30 cellular contexts compared by ENCODE assay signal in the genomic region with DNA sequence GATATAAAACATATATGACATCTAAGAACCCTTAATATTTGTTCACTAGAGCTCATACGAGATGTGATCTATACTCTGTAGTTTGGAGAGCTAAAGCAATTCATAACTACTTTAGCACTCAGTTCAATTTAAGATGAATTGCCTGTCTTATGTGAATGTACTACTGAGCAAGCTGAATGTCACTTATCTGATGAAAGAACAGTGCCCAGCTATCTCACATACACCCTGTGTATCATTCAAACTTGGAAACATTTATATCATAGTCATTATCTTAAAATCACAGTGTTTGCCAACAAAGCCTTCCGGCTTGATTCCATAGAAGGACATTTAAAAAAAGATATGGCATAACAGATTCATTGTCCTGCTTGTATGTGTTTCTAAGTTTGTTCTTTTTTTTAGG.
"Had no signal": no experiment of that assay in that cellular context is flagged by ENCODE, and none has a peak within 500 bp of the region (broad histone marks: within the 10 kb centered on the region; RNA-seq: fewer than 3 reads in every experiment).

No MANE protein-coding gene starts in this region.

- H2AFZ ChIP-seq: neural progenitor cell, parathyroid adenoma had no signal

- H3K4me3 ChIP-seq: neural progenitor cell, ovary, psoas muscle, right lobe of liver, sigmoid colon, suprapubic skin, testis, tibial artery, transverse colon, upper lobe of right lung, uterus had no signal

- H3K9me3 ChIP-seq: ovary, psoas muscle, right lobe of liver, sigmoid colon, suprapubic skin, testis, tibial artery, transverse colon, upper lobe of right lung, uterus had no signal

- H3K9me3 Mint-ChIP-seq: nephron progenitor cell; neural progenitor cell; stimulated activated memory B cell treated with anti-CD40 and anti-IgM and Interleukin-4, amounts not matched to agents 10 μg/mL and 1 μg/mL and 100 μg/mL, for 72 hours had no signal

- H3K27me3 Mint-ChIP-seq: naive thymus-derived CD4-positive, alpha-beta T cell; natural killer cell treated with Interleukin-12 subunit alpha and Interleukin-12 subunit beta and Interleukin-15 and Interleukin-18, amount 100 ng/mL, for 72 hours; progenitor cell of endocrine pancreas; stimulated activated memory B cell treated with anti-CD40 and anti-IgM and Interleukin-4, amounts not matched to agents 10 μg/mL and 1 μg/mL and 100 μg/mL, for 72 hours; stimulated activated naive CD8-positive, alpha-beta T cell treated with anti-CD3 and anti-CD28 coated beads, Interleukin-15, amount 100 ng/mL, for 72 hours; type B pancreatic cell had no signal

- H3K27ac Mint-ChIP-seq: naive thymus-derived CD4-positive, alpha-beta T cell; natural killer cell treated with Interleukin-12 subunit alpha and Interleukin-12 subunit beta and Interleukin-15 and Interleukin-18, amount 100 ng/mL, for 72 hours; nephron progenitor cell; neural progenitor cell; stimulated activated memory B cell treated with anti-CD40 and anti-IgM and Interleukin-4, amounts not matched to agents 10 μg/mL and 1 μg/mL and 100 μg/mL, for 72 hours; stimulated activated naive CD8-positive, alpha-beta T cell treated with anti-CD3 and anti-CD28 coated beads, Interleukin-15, amount 100 ng/mL, for 72 hours; type B pancreatic cell had no signal

- H3K4me2 ChIP-seq: neural progenitor cell had no signal

- H3K36me3 ChIP-seq: neural progenitor cell, ovary, right lobe of liver, sigmoid colon, suprapubic skin, tibial artery, transverse colon, upper lobe of right lung, uterus had no signal

- H3K4me3 Mint-ChIP-seq: naive thymus-derived CD4-positive, alpha-beta T cell; natural killer cell treated with Interleukin-12 subunit alpha and Interleukin-12 subunit beta and Interleukin-15 and Interleukin-18, amount 100 ng/mL, for 72 hours; nephron progenitor cell; neural progenitor cell; stimulated activated memory B cell treated with anti-CD40 and anti-IgM and Interleukin-4, amounts not matched to agents 10 μg/mL and 1 μg/mL and 100 μg/mL, for 72 hours; stimulated activated naive CD8-positive, alpha-beta T cell treated with anti-CD3 and anti-CD28 coated beads, Interleukin-15, amount 100 ng/mL, for 72 hours; type B pancreatic cell had no signal

- FAIRE-seq: small intestine had no signal

- H3K4me1 Mint-ChIP-seq: naive thymus-derived CD4-positive, alpha-beta T cell; nephron progenitor cell; stimulated activated memory B cell treated with anti-CD40 and anti-IgM and Interleukin-4, amounts not matched to agents 10 μg/mL and 1 μg/mL and 100 μg/mL, for 72 hours; stimulated activated naive CD8-positive, alpha-beta T cell treated with anti-CD3 and anti-CD28 coated beads, Interleukin-15, amount 100 ng/mL, for 72 hours had no signal

- H3K4me1 ChIP-seq: neural progenitor cell, parathyroid adenoma, psoas muscle, right lobe of liver, sigmoid colon, suprapubic skin, testis, tibial artery, transverse colon, upper lobe of right lung, uterus had no signal

- DNase-seq: naive thymus-derived CD4-positive, alpha-beta T cell; nephron progenitor cell; occipital lobe; ovary; posterior cingulate gyrus; psoas muscle; right cardiac atrium; right lobe of liver; sigmoid colon; small intestine; stimulated activated CD4-positive, alpha-beta T cell treated with anti-CD3 and anti-CD28 coated beads, Interleukin-1b, Interleukin-23, amount 100 ng/mL, for 48 hours; stimulated activated CD4-positive, alpha-beta T cell treated with anti-CD3 and anti-CD28 coated beads, Interleukin-4, amount 100 ng/mL, for 1 hour; stimulated activated CD4-positive, alpha-beta T cell treated with anti-CD3 and anti-CD28 coated beads, Interleukin-4, amount 100 ng/mL, for 4 hours; stimulated activated CD8-positive, alpha-beta memory T cell treated with anti-CD3 and anti-CD28 coated beads, Interleukin-4, amount 100 ng/mL, for 48 hours; stimulated activated naive CD4-positive, alpha-beta T cell; stimulated activated naive CD8-positive, alpha-beta T cell treated with anti-CD3 and anti-CD28 coated beads, Interleukin-15, amount 100 ng/mL, for 72 hours; stimulated activated naive CD8-positive, alpha-beta T cell treated with anti-CD3 and anti-CD28 coated beads, Interleukin-15, Interleukin-2, amounts not matched to agents 100 U/mL and 50 U/mL, for 24 hours; substantia nigra; testis; tibial artery; transverse colon; upper lobe of right lung; uterus had no signal

- H3K27me3 ChIP-seq: neural progenitor cell, ovary, right lobe of liver, sigmoid colon, suprapubic skin, testis, tibial artery, transverse colon, upper lobe of right lung, uterus had no signal

- H3K79me2 ChIP-seq: parathyroid adenoma had no signal

- ATAC-seq: naive thymus-derived CD4-positive, alpha-beta T cell; natural killer cell treated with Interleukin-12 subunit alpha and Interleukin-12 subunit beta and Interleukin-15 and Interleukin-18, amount 100 ng/mL, for 72 hours; psoas muscle; right cardiac atrium; right lobe of liver; stimulated activated memory B cell treated with anti-CD40 and anti-IgM and Interleukin-4, amounts not matched to agents 10 μg/mL and 1 μg/mL and 100 μg/mL, for 72 hours; stimulated activated naive CD8-positive, alpha-beta T cell treated with anti-CD3 and anti-CD28 coated beads, Interleukin-15, amount 100 ng/mL, for 72 hours; stimulated activated naive CD8-positive, alpha-beta T cell treated with anti-CD3 and anti-CD28 coated beads, Interleukin-15, Interleukin-2, amounts not matched to agents 100 U/mL and 50 U/mL, for 24 hours; upper lobe of right lung had no signal

- H3K27ac ChIP-seq: neural progenitor cell, ovary, parathyroid adenoma, psoas muscle, right lobe of liver, sigmoid colon, suprapubic skin, testis, tibial artery, transverse colon, upper lobe of right lung, uterus had no signal

- H3K9ac ChIP-seq: neural progenitor cell, parathyroid adenoma had no signal

- H3K36me3 Mint-ChIP-seq: naive thymus-derived CD4-positive, alpha-beta T cell; natural killer cell treated with Interleukin-12 subunit alpha and Interleukin-12 subunit beta and Interleukin-15 and Interleukin-18, amount 100 ng/mL, for 72 hours; neural progenitor cell; type B pancreatic cell had no signal
